ENCODE assay signal across 17 cellular contexts in the genomic region with DNA sequence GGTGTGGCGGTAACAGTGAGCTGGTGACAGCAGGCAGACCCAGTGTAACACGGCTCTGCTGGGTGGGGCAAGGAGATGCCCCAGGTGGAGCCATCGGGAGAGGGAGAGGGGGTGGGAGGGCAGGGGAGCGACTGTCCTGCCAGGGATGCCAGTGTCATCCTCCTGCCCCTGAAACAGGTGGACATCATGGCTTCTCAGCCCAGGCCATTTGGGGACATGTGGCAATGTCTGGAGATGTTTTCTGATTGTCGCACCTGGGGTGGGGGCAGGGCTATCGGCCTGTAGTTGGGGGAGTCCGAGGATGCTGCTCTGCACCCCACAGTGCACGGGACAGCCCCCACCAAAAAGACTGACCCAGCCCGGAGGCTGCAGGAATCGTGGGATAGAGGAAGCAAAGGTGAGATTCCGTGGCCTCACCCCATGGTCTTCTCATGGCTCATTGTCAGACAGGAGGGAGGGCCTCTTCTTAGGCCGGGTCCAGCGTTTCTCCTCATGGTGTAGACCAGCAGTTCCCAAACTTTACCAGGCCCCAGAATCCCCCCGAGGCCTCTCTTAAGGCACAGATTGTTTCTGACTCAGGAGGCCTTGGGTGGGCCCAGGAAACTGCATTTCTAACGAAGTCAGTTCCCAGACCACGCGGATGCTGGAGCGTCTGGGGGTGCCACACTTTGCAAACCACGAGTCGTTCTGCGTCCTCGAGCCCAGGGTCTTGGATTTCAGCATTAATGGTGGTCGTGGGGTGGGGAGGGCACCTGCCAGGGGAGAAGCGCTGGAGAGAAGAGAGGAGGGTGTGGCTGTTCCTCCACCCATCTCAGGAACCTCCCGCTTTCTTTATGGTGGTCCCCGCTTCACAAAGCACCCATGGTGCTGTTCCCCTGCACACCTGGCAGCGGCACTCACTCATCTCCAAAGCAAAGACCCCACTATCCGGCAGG. TPM values are rescaled to one million over a fixed set of nuclear protein-coding genes. Genes with fewer than 3 reads are reported as not detected.
"Had no signal": no experiment of that assay in that cellular context is flagged by ENCODE, and none has a peak within 500 bp of the region (broad histone marks: within the 10 kb centered on the region; RNA-seq: fewer than 3 reads in every experiment).

No MANE protein-coding gene starts in this region.

- H3K27me3 Mint-ChIP-seq: activated CD4-positive, alpha-beta T cell treated with anti-CD3 and anti-CD28 coated beads, Interleukin-2, amount 10 ng/mL, durations not matched to agents 24 days and 14 days had no signal

- H3K27ac Mint-ChIP-seq: activated CD4-positive, alpha-beta T cell treated with anti-CD3 and anti-CD28 coated beads, Interleukin-2, amount 10 ng/mL, durations not matched to agents 24 days and 14 days; activated CD8-positive, alpha-beta T cell treated with anti-CD3 and anti-CD28 coated beads, Interleukin-2, amount 10 ng/mL, durations not matched to agents 7 days and 5 days had no signal

- H3K4me3 Mint-ChIP-seq: activated CD4-positive, alpha-beta T cell treated with anti-CD3 and anti-CD28 coated beads, Interleukin-2, amount 10 ng/mL, durations not matched to agents 24 days and 14 days; activated CD8-positive, alpha-beta T cell treated with anti-CD3 and anti-CD28 coated beads, Interleukin-2, amount 10 ng/mL, durations not matched to agents 7 days and 5 days; brain; central memory CD8-positive, alpha-beta T cell had no signal

- H3K9me3 Mint-ChIP-seq: activated CD4-positive, alpha-beta T cell treated with anti-CD3 and anti-CD28 coated beads, Interleukin-2, amount 10 ng/mL, durations not matched to agents 24 days and 14 days; activated naive CD4-positive, alpha-beta T cell treated with anti-CD3 and anti-CD28 coated beads, Interleukin-2, amount 50 U/mL, for 72 hours; brain; central memory CD8-positive, alpha-beta T cell had no signal

- H3K36me3 ChIP-seq: lower lobe of right lung, thoracic aorta had no signal

- H3K9me3 ChIP-seq: lower lobe of right lung, thoracic aorta had no signal

- ATAC-seq: activated CD8-positive, alpha-beta T cell treated with anti-CD3 and anti-CD28 coated beads, Interleukin-2, amount 10 ng/mL, durations not matched to agents 7 days and 5 days; activated naive CD4-positive, alpha-beta T cell treated with anti-CD3 and anti-CD28 coated beads, Interleukin-2, amount 50 U/mL, for 72 hours; lower lobe of right lung had no signal

- H3K36me3 Mint-ChIP-seq: activated naive CD4-positive, alpha-beta T cell treated with anti-CD3 and anti-CD28 coated beads, Interleukin-2, amount 50 U/mL, for 72 hours; brain had no signal

- H3K4me1 Mint-ChIP-seq: activated CD4-positive, alpha-beta T cell treated with anti-CD3 and anti-CD28 coated beads, Interleukin-2, amount 10 ng/mL, durations not matched to agents 24 days and 14 days; central memory CD8-positive, alpha-beta T cell had no signal

- H3K4me3 ChIP-seq: lower lobe of right lung, thoracic aorta had no signal

- H3K27ac ChIP-seq: lower lobe of right lung, thoracic aorta had no signal

- DNase-seq: activated CD4-positive, alpha-beta T cell treated with anti-CD3 and anti-CD28 coated beads, Interleukin-2, amount 10 ng/mL, durations not matched to agents 24 days and 14 days; activated CD4-positive, CD25-positive, alpha-beta regulatory T cell; activated CD8-positive, alpha-beta memory T cell treated with anti-CD3 and anti-CD28 coated beads, Interleukin-2, amount 50 U/mL, for 4 hours; activated CD8-positive, alpha-beta T cell treated with anti-CD3 and anti-CD28 coated beads, Interleukin-2, amount 10 ng/mL, durations not matched to agents 7 days and 5 days; activated gamma-delta T cell; activated T-cell treated with anti-CD3 and anti-CD28 coated beads, Interleukin-2, amount 50 U/mL, for 48 hours; amniotic stem cell; cortex of kidney; effector CD8-positive, alpha-beta T cell; foreskin fibroblast; lower lobe of right lung; retina; small intestine had no signal

RNA-seq across cellular contexts. Expression of a gene that starts 11.0 kb away (rescaled TPM):
- total RNA-seq: activated CD4-positive, alpha-beta T cell treated with anti-CD3 and anti-CD28 coated beads, Interleukin-2, amount 10 ng/mL, durations not matched to agents 24 days and 14 days had no signal
